In genomic region chr22:24950272-24950902, GRCh38 we compare ENCODE assay signal across 1 cellular context.
TF ChIP-seq lines count a peak whose summit lies in the region.

No MANE protein-coding gene starts in this region.

TF ChIP-seq in GM23338, 12 proteins besides CTCF, POLR2A, EP300 and RAD21 (continued from another document):
- TF ChIP-seq ZNF462 (CRISPR knock-in tag; IDR thresholded peaks at IDR 0.05) (no peak), EZH2phosphoT487 (IDR thresholded peaks at IDR 0.05; ENCODE audit: unreplicated experiment) (no peak), ETS1 (IDR thresholded peaks at IDR 0.05) (peak; percentile 89)
